In the genomic region with DNA sequence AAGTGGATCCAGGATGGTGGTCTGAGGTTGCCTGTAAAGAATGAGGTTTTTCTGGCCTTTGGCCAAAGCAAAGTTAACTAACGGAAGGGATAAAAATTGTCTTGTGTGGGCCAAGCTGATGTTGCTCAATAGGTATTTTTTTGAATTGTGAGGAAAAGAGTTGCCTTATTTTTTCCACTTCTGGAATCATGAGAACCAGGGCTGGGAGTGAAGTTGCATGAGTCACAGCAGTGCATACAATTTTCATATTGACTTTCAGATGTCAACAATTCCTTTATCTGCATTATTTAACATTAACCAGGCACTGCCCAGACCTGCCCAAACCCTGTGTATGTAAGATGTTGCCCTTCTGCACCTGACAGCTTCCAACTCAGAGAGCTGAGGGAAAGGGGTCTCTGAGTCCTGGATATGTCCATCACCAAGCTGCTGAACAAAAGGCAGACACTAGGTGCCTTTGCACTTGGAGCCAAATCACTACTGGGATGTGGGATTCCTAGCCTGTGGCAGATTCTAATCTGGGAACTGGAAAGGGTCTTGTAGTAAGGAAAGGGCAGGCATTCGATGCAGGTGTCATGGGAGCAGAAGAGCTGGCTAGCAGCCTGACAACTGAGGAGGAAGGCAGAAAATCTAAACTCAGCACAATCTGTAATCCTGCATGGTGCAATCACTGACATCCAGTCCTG, we compare ENCODE assay signal across 11 cellular contexts. TPM values are rescaled to one million over a fixed set of nuclear protein-coding genes. Genes with fewer than 3 reads are reported as not detected.
A peak's percentile ranks its signal among the peaks of the same experiment; 100 is the strongest.
DNase-seq lines count a peak whose midpoint lies in the region; ATAC-seq and TF ChIP-seq lines count a peak whose summit lies in the region.
"Had no signal": no experiment of that assay in that cellular context is flagged by ENCODE, and none has a peak within 500 bp of the region (broad histone marks: within the 10 kb centered on the region; RNA-seq: fewer than 3 reads in every experiment).

No MANE protein-coding gene starts in this region.

- H3K4me3 Mint-ChIP-seq in activated CD4-positive, alpha-beta T cell treated with anti-CD3 and anti-CD28 coated beads for 36 hours, result no peak overlapping the region
- H3K4me3 Mint-ChIP-seq: natural killer cell treated with Interleukin-12 subunit alpha and Interleukin-12 subunit beta and Interleukin-15 and Interleukin-18, amount 100 ng/mL, for 72 hours; T-cell had no signal

- ATAC-seq in esophagus mucosa (peak; percentile 68), omental fat pad (ENCODE audit: low FRiP score) (peak; percentile 54), HG03442 (IDR thresholded peaks at IDR 0.05; ENCODE audit: unreplicated experiment) (no peak)
- ATAC-seq in activated CD4-positive, alpha-beta T cell treated with anti-CD3 and anti-CD28 coated beads for 36 hours, result no peak
- ATAC-seq: natural killer cell treated with Interleukin-12 subunit alpha and Interleukin-12 subunit beta and Interleukin-15 and Interleukin-18, amount 100 ng/mL, for 72 hours; T-cell had no signal

- peaks cover 16% of the 10 kb centered on the region for H3K27me3 Mint-ChIP-seq in activated CD4-positive, alpha-beta T cell treated with anti-CD3 and anti-CD28 coated beads for 36 hours

- TF ChIP-seq CTCF in omental fat pad (IDR thresholded peaks at IDR 0.05), result no peak

- POLR2A ChIA-PET in activated CD4-positive, alpha-beta T cell treated with anti-CD3 and anti-CD28 coated beads for 36 hours (lab: Charles Lee), result interaction anchor here (0.6 to 1.0 kb wide), 2 partner anchors 22 to 64 kb away, joined by 3 to 5 read pairs; no protein-coding TSS in a partner anchor

- H3K36me3 Mint-ChIP-seq in activated CD4-positive, alpha-beta T cell treated with anti-CD3 and anti-CD28 coated beads for 36 hours (ENCODE audit: low read depth), result no peaks in the 10 kb centered on the region
- H3K36me3 Mint-ChIP-seq: natural killer cell treated with Interleukin-12 subunit alpha and Interleukin-12 subunit beta and Interleukin-15 and Interleukin-18, amount 100 ng/mL, for 72 hours; T-cell had no signal

- no peak overlapping the region for H3K27ac Mint-ChIP-seq in activated CD4-positive, alpha-beta T cell treated with anti-CD3 and anti-CD28 coated beads for 36 hours
- H3K27ac Mint-ChIP-seq: natural killer cell treated with Interleukin-12 subunit alpha and Interleukin-12 subunit beta and Interleukin-15 and Interleukin-18, amount 100 ng/mL, for 72 hours; T-cell had no signal

- intact Hi-C loops in activated CD4-positive, alpha-beta T cell treated with anti-CD3 and anti-CD28 coated beads for 36 hours (cut with DNase I, micrococcal nuclease), result no loop called here

- no peaks in the 10 kb centered on the region for H3K9me3 Mint-ChIP-seq in activated CD4-positive, alpha-beta T cell treated with anti-CD3 and anti-CD28 coated beads for 36 hours (ENCODE audit: low read depth)
- H3K9me3 Mint-ChIP-seq: natural killer cell treated with Interleukin-12 subunit alpha and Interleukin-12 subunit beta and Interleukin-15 and Interleukin-18, amount 100 ng/mL, for 72 hours; T-cell had no signal

- DNase-seq in Daoy (ENCODE audit: low read depth) (peak; percentile 61), NCI-H69 (lab: John Stamatoyannopoulos, UW) (peak; percentile 44), omental fat pad (ENCODE audit: low spot score) (no peak), T-helper 1 cell (no peak), RPMI8226 (no peak)
- no peak for DNase-seq in activated CD4-positive, alpha-beta T cell treated with anti-CD3 and anti-CD28 coated beads for 36 hours
- DNase-seq: NCI-H1694 treated with DMSO at 0.1 percent for 48 hours, T-cell had no signal

- CTCF ChIA-PET in activated CD4-positive, alpha-beta T cell treated with anti-CD3 and anti-CD28 coated beads for 36 hours (lab: Charles Lee), result interaction anchor here (1.0 kb wide), 1 partner anchor 11 kb away, joined by 6 read pairs; no protein-coding TSS in a partner anchor

- H3K4me1 Mint-ChIP-seq in activated CD4-positive, alpha-beta T cell treated with anti-CD3 and anti-CD28 coated beads for 36 hours, result no peaks in the 10 kb centered on the region
- H3K4me1 Mint-ChIP-seq: T-cell had no signal

RNA-seq across cellular contexts. Expression of a gene that starts 52.3 kb away (rescaled TPM):
- total RNA-seq in Daoy (2014; rRNA removed; shearing (Covaris generic)), result 22.9 and 26.7 TPM in 2 replicates
- total RNA-seq in esophagus mucosa (7.2 TPM), omental fat pad (10 to 100 TPM in 2 of 4 donors, 1 to 10 TPM in 2; 9.6 to 14.9 (median 10.9) TPM)
- 10 to 100 TPM; 13.6 to 15.5 TPM for total RNA-seq in activated CD4-positive, alpha-beta T cell treated with anti-CD3 and anti-CD28 coated beads for 36 hours

Comparison
In these comparisons a context has a peak if more than half of its experiments do, and no peak if none do; other contexts are left out.
1. DNase-seq: peak in Daoy (single experiment) and NCI-H69 (single experiment); none in omental fat pad (single experiment), T-helper 1 cell (0 of 5), activated CD4-positive, alpha-beta T cell treated with anti-CD3 and anti-CD28 coated beads for 36 hours (single experiment) and RPMI8226 (single experiment).
2. ATAC-seq: peak in esophagus mucosa (single experiment) and omental fat pad (single experiment); none in HG03442 (single experiment) and activated CD4-positive, alpha-beta T cell treated with anti-CD3 and anti-CD28 coated beads for 36 hours (single experiment).